Comparison of ENCODE assay signal across 9 cellular contexts in genomic region chr7:151319189-151319588, GRCh38.
"Had no signal": no experiment of that assay in that cellular context is flagged by ENCODE, and none has a peak within 500 bp of the region (broad histone marks: within the 10 kb centered on the region; RNA-seq: fewer than 3 reads in every experiment).

No MANE protein-coding gene starts in this region.

- ATAC-seq: GM23338 had no signal

- FAIRE-seq: H1, H54, HTR-8/SVneo had no signal

- H3K4me1 Mint-ChIP-seq: GM23338 had no signal

- H3K27ac ChIP-seq: KMS-11 had no signal

- H3K4me3 Mint-ChIP-seq: GM23338, H9 had no signal

- H3K4me2 ChIP-seq: GM23338, KMS-11 had no signal

- DNase-seq: H9, HCEC 1CT, IMR-90, KBM-7 had no signal

- H3K4me3 ChIP-seq: GM23338 had no signal

- H3K9ac ChIP-seq: KMS-11 had no signal

- H3K27ac Mint-ChIP-seq: GM23338, H9 had no signal

- H2AFZ ChIP-seq: GM23338 had no signal
